ENCODE assay signal across 1 cellular context in genomic region chr10:36538945-36539586, GRCh38.
TF ChIP-seq lines count a peak whose summit lies in the region.

No MANE protein-coding gene starts in this region.

TF ChIP-seq in HepG2, 621 proteins besides CTCF, POLR2A, EP300 and RAD21 (continued from another document):
- TF ChIP-seq KDM3A (CRISPR knock-in tag; IDR thresholded peaks at IDR 0.05; ENCODE audit: low read depth) (no peak), CC2D1A (CRISPR knock-in tag; IDR thresholded peaks at IDR 0.05) (no peak), BCLAF1 (IDR thresholded peaks at IDR 0.05) (no peak), ZNF564 (CRISPR knock-in tag; IDR thresholded peaks at IDR 0.05) (no peak), ZBTB8A (CRISPR knock-in tag; IDR thresholded peaks at IDR 0.05; ENCODE audit: borderline replicate concordance, low read depth) (no peak), GLMP (CRISPR knock-in tag; IDR thresholded peaks at IDR 0.05; ENCODE audit: borderline replicate concordance) (no peak), BRF2 (CRISPR knock-in tag; IDR thresholded peaks at IDR 0.05) (no peak), TFAP4 (IDR thresholded peaks at IDR 0.05; ENCODE audit: borderline replicate concordance, low read depth) (no peak), ZNF317 (CRISPR knock-in tag; IDR thresholded peaks at IDR 0.05) (no peak), ZNF780A (CRISPR knock-in tag; IDR thresholded peaks at IDR 0.05) (no peak)
- TF ChIP-seq, protein P1, sequence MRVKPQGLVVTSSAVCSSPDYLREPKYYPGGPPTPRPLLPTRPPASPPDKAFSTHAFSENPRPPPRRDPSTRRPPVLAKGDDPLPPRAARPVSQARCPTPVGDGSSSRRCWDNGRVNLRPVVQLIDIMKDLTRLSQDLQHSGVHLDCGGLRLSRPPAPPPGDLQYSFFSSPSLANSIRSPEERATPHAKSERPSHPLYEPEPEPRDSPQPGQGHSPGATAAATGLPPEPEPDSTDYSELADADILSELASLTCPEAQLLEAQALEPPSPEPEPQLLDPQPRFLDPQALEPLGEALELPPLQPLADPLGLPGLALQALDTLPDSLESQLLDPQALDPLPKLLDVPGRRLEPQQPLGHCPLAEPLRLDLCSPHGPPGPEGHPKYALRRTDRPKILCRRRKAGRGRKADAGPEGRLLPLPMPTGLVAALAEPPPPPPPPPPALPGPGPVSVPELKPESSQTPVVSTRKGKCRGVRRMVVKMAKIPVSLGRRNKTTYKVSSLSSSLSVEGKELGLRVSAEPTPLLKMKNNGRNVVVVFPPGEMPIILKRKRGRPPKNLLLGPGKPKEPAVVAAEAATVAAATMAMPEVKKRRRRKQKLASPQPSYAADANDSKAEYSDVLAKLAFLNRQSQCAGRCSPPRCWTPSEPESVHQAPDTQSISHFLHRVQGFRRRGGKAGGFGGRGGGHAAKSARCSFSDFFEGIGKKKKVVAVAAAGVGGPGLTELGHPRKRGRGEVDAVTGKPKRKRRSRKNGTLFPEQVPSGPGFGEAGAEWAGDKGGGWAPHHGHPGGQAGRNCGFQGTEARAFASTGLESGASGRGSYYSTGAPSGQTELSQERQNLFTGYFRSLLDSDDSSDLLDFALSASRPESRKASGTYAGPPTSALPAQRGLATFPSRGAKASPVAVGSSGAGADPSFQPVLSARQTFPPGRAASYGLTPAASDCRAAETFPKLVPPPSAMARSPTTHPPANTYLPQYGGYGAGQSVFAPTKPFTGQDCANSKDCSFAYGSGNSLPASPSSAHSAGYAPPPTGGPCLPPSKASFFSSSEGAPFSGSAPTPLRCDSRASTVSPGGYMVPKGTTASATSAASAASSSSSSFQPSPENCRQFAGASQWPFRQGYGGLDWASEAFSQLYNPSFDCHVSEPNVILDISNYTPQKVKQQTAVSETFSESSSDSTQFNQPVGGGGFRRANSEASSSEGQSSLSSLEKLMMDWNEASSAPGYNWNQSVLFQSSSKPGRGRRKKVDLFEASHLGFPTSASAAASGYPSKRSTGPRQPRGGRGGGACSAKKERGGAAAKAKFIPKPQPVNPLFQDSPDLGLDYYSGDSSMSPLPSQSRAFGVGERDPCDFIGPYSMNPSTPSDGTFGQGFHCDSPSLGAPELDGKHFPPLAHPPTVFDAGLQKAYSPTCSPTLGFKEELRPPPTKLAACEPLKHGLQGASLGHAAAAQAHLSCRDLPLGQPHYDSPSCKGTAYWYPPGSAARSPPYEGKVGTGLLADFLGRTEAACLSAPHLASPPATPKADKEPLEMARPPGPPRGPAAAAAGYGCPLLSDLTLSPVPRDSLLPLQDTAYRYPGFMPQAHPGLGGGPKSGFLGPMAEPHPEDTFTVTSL (CRISPR knock-in tag; IDR thresholded peaks at IDR 0.05; ENCODE audit: borderline replicate concordance), result no peak
